Comparison of ENCODE assay signal across 17 cellular contexts in the genomic region with DNA sequence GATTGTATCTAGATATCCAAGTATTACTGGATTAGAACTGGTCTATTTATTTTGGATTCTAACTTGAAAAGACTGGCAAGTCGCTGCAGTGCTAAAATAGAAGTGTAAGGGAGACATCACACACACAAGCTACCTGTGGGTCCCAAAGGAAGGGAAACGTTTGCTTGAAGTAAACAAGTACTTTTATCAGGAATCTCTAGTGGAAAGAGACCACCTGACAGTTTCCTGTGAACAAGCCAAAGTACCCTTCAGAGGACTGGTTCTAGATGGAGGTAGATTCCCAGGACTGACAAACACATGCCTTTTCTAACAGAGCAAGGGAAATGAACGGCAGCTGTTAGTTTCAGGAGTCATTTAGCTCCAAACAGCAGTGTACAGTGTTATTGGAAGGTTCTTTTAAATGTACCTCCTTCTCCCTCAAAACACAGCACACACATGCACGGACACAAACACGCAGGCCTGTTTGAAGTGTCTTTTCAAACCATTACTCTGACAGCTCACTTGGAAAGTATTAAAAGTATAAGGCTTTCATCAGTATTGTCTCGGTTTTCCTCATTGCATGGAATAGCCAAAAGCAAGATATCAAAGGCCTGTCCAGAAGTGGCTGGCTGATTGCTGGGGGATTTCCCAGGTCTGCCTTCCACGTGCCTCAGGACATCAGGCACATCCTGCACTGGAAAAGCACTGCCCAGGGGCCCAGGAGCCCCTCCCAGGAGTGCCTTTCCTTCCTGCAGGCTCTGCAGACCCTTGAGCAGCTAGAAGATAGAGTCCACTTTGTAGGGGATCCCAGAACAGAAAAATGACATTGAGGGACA.
DNase-seq lines count a peak whose midpoint lies in the region; ATAC-seq, FAIRE-seq and TF ChIP-seq lines count a peak whose summit lies in the region.
"Had no signal": no experiment of that assay in that cellular context is flagged by ENCODE, and none has a peak within 500 bp of the region (broad histone marks: within the 10 kb centered on the region; RNA-seq: fewer than 3 reads in every experiment).

No MANE protein-coding gene starts in this region.

- POLR2A ChIA-PET in GM12878 (lab: Charles Lee): interaction anchor here (0.6 to 2.1 kb wide), 5 partner anchors 7 to 178 kb away, joined by 3 to 12 read pairs (median 3); no protein-coding TSS in a partner anchor

- peak overlapping the region; percentile 23 for H3K27ac Mint-ChIP-seq in neural crest cell (ENCODE audit: unreplicated experiment)

- in situ Hi-C loops in GM12878 (cut with MboI): no loop called here

- H3K36me3 ChIP-seq in GM12878 (ENCODE audit: control insufficient read depth in 2 of 2, insufficient read depth in 2 of 2, low read length in 1 of 2) (no peaks in the 10 kb centered on the region), pancreas (no peaks in the 10 kb centered on the region)
- H3K36me3 ChIP-seq: upper lobe of left lung had no signal

- BruUV-seq in GM12878 (replicated peaks; lab: Mats Ljungman, UMichigan): no TSS peak

- no peak for TF ChIP-seq EP300 in GM12878 (IDR thresholded peaks at IDR 0.05; ENCODE audit: borderline replicate concordance in 1 of 2, control insufficient read depth in 1 of 2, low read depth in 2 of 2, low read length in 2 of 2)

- RAD21 ChIA-PET in GM12878 (lab: Charles Lee; ENCODE audit: unreplicated experiment): interaction anchor here (0.8 to 3.8 kb wide), 8 partner anchors 10 to 715 kb away, joined by 3 to 21 read pairs (median 4); no protein-coding TSS in a partner anchor

- TF ChIP-seq CTCF in GM12878 (IDR thresholded peaks at IDR 0.05 in 2 of 3, conservative IDR thresholded peaks at IDR 0.05 in 1 of 3; ENCODE audit: control insufficient read depth in 2 of 3, extremely low read depth in 1 of 3, insufficient read depth in 1 of 3, low read depth in 3 of 3, low read length in 3 of 3) (no peak), neural crest cell (conservative IDR thresholded peaks at IDR 0.05) (no peak), pancreas (IDR thresholded peaks at IDR 0.05) (no peak), dorsolateral prefrontal cortex (IDR thresholded peaks at IDR 0.05 in 54 of 56, conservative IDR thresholded peaks at IDR 0.05 in 2 of 56; ENCODE audit: low read depth in 1 of 56, partially characterized antibody in 56 of 56) (no peak)

- H3K27ac ChIP-seq in GM12878 (ENCODE audit: control insufficient read depth, insufficient read depth) (peak overlapping the region; percentile 30; the same call in 1 of the 2 replicates), pancreas (no peak overlapping the region), dorsolateral prefrontal cortex (peak overlapping the region in 2 of 59 donors; percentile 2 to 10)
- H3K27ac ChIP-seq: A549, heart right ventricle, left ventricle myocardium inferior, upper lobe of left lung had no signal

- H3K4me1 Mint-ChIP-seq in neural crest cell: peaks cover 53% of the 10 kb centered on the region

- H4K20me1 ChIP-seq in GM12878 (ENCODE audit: control insufficient read depth, insufficient read depth): no peaks in the 10 kb centered on the region

- H3K9me3 ChIP-seq in GM12878 (replicated peaks; ENCODE audit: control insufficient read depth, insufficient read depth, low read length) (no peaks in the 10 kb centered on the region), pancreas (no peaks in the 10 kb centered on the region)
- H3K9me3 ChIP-seq: A549, left ventricle myocardium inferior, upper lobe of left lung had no signal

- H3K9me3 Mint-ChIP-seq in neural crest cell: peaks cover 3% of the 10 kb centered on the region

- TF ChIP-seq POLR2A in GM12878 (IDR thresholded peaks at IDR 0.05; ENCODE audit: low read depth, low read length): no peak

- no peak overlapping the region for H2AFZ ChIP-seq in GM12878 (ENCODE audit: control insufficient read depth, low read depth, low read length)

- no peaks in the 10 kb centered on the region for H3K36me3 Mint-ChIP-seq in neural crest cell (ENCODE audit: low read depth)

- H3K4me2 ChIP-seq in GM12878 (ENCODE audit: control insufficient read depth, insufficient read depth): no peak overlapping the region
- H3K4me2 ChIP-seq: A549 had no signal

- no peaks in the 10 kb centered on the region for H3K79me2 ChIP-seq in GM12878 (ENCODE audit: control insufficient read depth, insufficient read depth, low read length)

- no peak overlapping the region for H3K4me3 ChIP-seq in GM12878
- no peak overlapping the region for H3K4me3 ChIP-seq in pancreas
- H3K4me3 ChIP-seq in dorsolateral prefrontal cortex: no peak overlapping the region
- H3K4me3 ChIP-seq: A549, heart right ventricle, left ventricle myocardium inferior, upper lobe of left lung had no signal

- ATAC-seq in HG02588 (IDR thresholded peaks at IDR 0.05; ENCODE audit: unreplicated experiment) (peak; percentile 46), GM12878 (peak; percentile 48), pancreas (no peak)
- ATAC-seq: A549 had no signal

- H3K27me3 ChIP-seq in GM12878 (replicated peaks in 1 of 2; ENCODE audit: control insufficient read depth in 2 of 2, insufficient read depth in 2 of 2, low read length in 1 of 2) (no peaks in the 10 kb centered on the region), pancreas (no peaks in the 10 kb centered on the region), dorsolateral prefrontal cortex (no peaks in the 10 kb centered on the region)
- H3K27me3 ChIP-seq: heart right ventricle, upper lobe of left lung had no signal

- TF ChIP-seq RAD21 in GM12878 (IDR thresholded peaks at IDR 0.05; ENCODE audit: insufficient read depth, low read depth, low read length): no peak

- peaks cover 25% of the 10 kb centered on the region for H3K4me1 ChIP-seq in GM12878 (ENCODE audit: control insufficient read depth, insufficient read depth, low read length)
- no peaks in the 10 kb centered on the region for H3K4me1 ChIP-seq in pancreas
- H3K4me1 ChIP-seq: A549 had no signal

- WGBS in GM12878 (ENCODE audit: insufficient coverage, insufficient replicate concordance, low lambda C conversion rate, missing lambda C conversion rate): 23% methylated on average over 7 of the region's 7 CpGs
- WGBS in pancreas, 2 donors: 67 to 75% methylated on average over 7 of the region's 7 CpGs

- SMC1A ChIA-PET in GM12878 (lab: Charles Lee; ENCODE audit: uncharacterized antibody, unreplicated experiment): interaction anchor here (1.0 to 5.4 kb wide), 14 partner anchors 8 to 94 kb away, joined by 3 to 40 read pairs (median 4); no protein-coding TSS in a partner anchor

- intact Hi-C loops in GM12878 (cut with micrococcal nuclease; ENCODE audit: unreplicated experiment) (no loop called here), pancreas (cut with DNase I) (no loop called here), dorsolateral prefrontal cortex (cut with DNase I) (no loop called here)

- peak; percentile 49 for DNase-seq in NCI-H1105 treated with DMSO at 0.1 percent for 48 hours (lab: John Stamatoyannopoulos, UW)
- no peak for DNase-seq in NCI-H1105 (lab: John Stamatoyannopoulos, UW)
- no peak for DNase-seq in GM12878 (ENCODE audit: low read depth, low spot score)
- no peak for DNase-seq in neural crest cell (ENCODE audit: low read depth, low spot score)
- DNase-seq in frontal cortex (ENCODE audit: low spot score in 2 of 2): no peak
- no peak for DNase-seq in pancreas
- DNase-seq in dorsolateral prefrontal cortex: no peak
- DNase-seq: activated CD4-positive, alpha-beta T cell treated with anti-CD3 and anti-CD28 coated beads, Interleukin-2, amount 50 U/mL, for 48 hours; HCEC 1CT; heart right ventricle; left ventricle myocardium inferior; occipital lobe; upper lobe of left lung had no signal

- CTCF ChIA-PET in GM12878 (lab: Yijun Ruan, JAX): interaction anchor here (0.8 to 1.7 kb wide), 3 partner anchors 8 to 12 kb away, joined by 3 to 8 read pairs (median 4); no protein-coding TSS in a partner anchor

- H3K4me3 Mint-ChIP-seq in neural crest cell: no peak overlapping the region

- H3K9ac ChIP-seq in GM12878 (ENCODE audit: control insufficient read depth, insufficient read depth, low read length): 0 out of 2 replicates have a peak overlapping the region, but pooled peaks have one; percentile 4

- no peaks in the 10 kb centered on the region for H3K27me3 Mint-ChIP-seq in neural crest cell (ENCODE audit: low read depth)
- H3K27me3 Mint-ChIP-seq: IgD-negative memory B cell had no signal

- FAIRE-seq in GM12878 (lab: Jason Lieb, UNC) (no peak), frontal cortex (lab: Jason Lieb, UNC) (no peak), pancreas (lab: Jason Lieb, UNC) (no peak)
- FAIRE-seq: A549, endometrium had no signal

TF ChIP-seq in GM12878, 131 proteins besides CTCF, POLR2A, EP300 and RAD21 (continues in another document):
- TF ChIP-seq EED (IDR thresholded peaks at IDR 0.05; ENCODE audit: low read depth): 0 out of 2 replicates have a peak, but pooled peaks have one; percentile 42
- TF ChIP-seq SMAD1 (IDR thresholded peaks at IDR 0.05; ENCODE audit: low read depth, partially characterized antibody): no peak
- no peak for TF ChIP-seq CBFB (IDR thresholded peaks at IDR 0.05; ENCODE audit: low read depth)
- TF ChIP-seq, protein P1, sequence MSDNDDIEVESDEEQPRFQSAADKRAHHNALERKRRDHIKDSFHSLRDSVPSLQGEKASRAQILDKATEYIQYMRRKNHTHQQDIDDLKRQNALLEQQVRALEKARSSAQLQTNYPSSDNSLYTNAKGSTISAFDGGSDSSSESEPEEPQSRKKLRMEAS (IDR thresholded peaks at IDR 0.05; ENCODE audit: low read depth, low read length): no peak
- TF ChIP-seq, protein P2, sequence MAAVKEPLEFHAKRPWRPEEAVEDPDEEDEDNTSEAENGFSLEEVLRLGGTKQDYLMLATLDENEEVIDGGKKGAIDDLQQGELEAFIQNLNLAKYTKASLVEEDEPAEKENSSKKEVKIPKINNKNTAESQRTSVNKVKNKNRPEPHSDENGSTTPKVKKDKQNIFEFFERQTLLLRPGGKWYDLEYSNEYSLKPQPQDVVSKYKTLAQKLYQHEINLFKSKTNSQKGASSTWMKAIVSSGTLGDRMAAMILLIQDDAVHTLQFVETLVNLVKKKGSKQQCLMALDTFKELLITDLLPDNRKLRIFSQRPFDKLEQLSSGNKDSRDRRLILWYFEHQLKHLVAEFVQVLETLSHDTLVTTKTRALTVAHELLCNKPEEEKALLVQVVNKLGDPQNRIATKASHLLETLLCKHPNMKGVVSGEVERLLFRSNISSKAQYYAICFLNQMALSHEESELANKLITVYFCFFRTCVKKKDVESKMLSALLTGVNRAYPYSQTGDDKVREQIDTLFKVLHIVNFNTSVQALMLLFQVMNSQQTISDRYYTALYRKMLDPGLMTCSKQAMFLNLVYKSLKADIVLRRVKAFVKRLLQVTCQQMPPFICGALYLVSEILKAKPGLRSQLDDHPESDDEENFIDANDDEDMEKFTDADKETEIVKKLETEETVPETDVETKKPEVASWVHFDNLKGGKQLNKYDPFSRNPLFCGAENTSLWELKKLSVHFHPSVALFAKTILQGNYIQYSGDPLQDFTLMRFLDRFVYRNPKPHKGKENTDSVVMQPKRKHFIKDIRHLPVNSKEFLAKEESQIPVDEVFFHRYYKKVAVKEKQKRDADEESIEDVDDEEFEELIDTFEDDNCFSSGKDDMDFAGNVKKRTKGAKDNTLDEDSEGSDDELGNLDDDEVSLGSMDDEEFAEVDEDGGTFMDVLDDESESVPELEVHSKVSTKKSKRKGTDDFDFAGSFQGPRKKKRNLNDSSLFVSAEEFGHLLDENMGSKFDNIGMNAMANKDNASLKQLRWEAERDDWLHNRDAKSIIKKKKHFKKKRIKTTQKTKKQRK (IDR thresholded peaks at IDR 0.05; ENCODE audit: low read depth, low read length): no peak

Comparison
In these comparisons a context has a peak if more than half of its experiments do, and no peak if none do; other contexts are left out.
1. ATAC-seq: peak in HG02588 (single experiment) and GM12878 (single experiment); none in pancreas (0 of 4).